10 cellular contexts compared by ENCODE assay signal in the genomic region with DNA sequence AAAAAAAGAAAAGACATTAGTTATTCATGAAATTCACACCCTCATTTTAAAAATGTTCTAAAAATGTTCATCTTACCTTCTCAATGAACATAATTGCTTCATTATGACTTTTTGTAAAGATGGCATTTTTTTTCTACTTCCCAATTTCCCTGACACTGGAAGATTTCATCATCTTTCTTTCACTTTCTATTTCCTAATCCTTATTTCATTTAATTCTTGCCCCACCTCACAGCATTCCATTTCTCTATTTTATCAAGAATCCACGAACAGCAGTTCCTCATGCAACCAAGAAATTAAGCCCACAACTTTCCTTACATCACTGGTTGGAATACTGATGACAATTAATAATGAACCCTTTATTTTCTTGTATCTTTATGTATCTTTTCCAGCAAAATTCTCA. TPM values are rescaled to one million over a fixed set of nuclear protein-coding genes. Genes with fewer than 3 reads are reported as not detected.
DNase-seq lines count a peak whose midpoint lies in the region; ATAC-seq and TF ChIP-seq lines count a peak whose summit lies in the region.
"Had no signal": no experiment of that assay in that cellular context is flagged by ENCODE, and none has a peak within 500 bp of the region (broad histone marks: within the 10 kb centered on the region; RNA-seq: fewer than 3 reads in every experiment).

No MANE protein-coding gene starts in this region.

- H3K36me3 ChIP-seq in DOHH2 (ENCODE audit: control insufficient read depth, low read length) (peaks cover 63% of the 10 kb centered on the region), OCI-LY1 (ENCODE audit: insufficient read depth, low read length) (peaks cover 51% of the 10 kb centered on the region), thyroid gland (peaks cover 3 to 20% of the 10 kb centered on the region in 2 donors)

- H3K9me3 ChIP-seq in DOHH2 (ENCODE audit: control insufficient read depth, insufficient read depth, low read length) (no peaks in the 10 kb centered on the region), OCI-LY1 (ENCODE audit: low read length) (no peaks in the 10 kb centered on the region), thyroid gland (no peaks in the 10 kb centered on the region)
- H3K9me3 ChIP-seq: pancreas had no signal

- WGBS in thyroid gland, 2 donors: 73% methylated on average over 1 of the region's 1 CpG

- H3K9me2 ChIP-seq in DOHH2 (replicated peaks; ENCODE audit: control insufficient read depth, low read length) (no peaks in the 10 kb centered on the region), OCI-LY1 (ENCODE audit: low read depth, low read length) (no peaks in the 10 kb centered on the region)

- H3K27me3 Mint-ChIP-seq in dendritic cell treated with granulocyte-macrophage colony-stimulating factor and Interleukin-4, amounts not matched to agents 40 ng/mL and 50 ng/mL, for 4 days: no peaks in the 10 kb centered on the region

- H2AFZ ChIP-seq in OCI-LY1 (ENCODE audit: low read length): no peak overlapping the region

- H3K9me3 Mint-ChIP-seq in dendritic cell treated with granulocyte-macrophage colony-stimulating factor and Interleukin-4, amounts not matched to agents 40 ng/mL and 50 ng/mL, for 4 days: no peaks in the 10 kb centered on the region

- H3K36me3 Mint-ChIP-seq in dendritic cell treated with granulocyte-macrophage colony-stimulating factor and Interleukin-4, amounts not matched to agents 40 ng/mL and 50 ng/mL, for 4 days (ENCODE audit: low read depth): peaks cover 48% of the 10 kb centered on the region

- ATAC-seq in GM18520 (IDR thresholded peaks at IDR 0.05; ENCODE audit: unreplicated experiment) (no peak), HG03354 (IDR thresholded peaks at IDR 0.05; ENCODE audit: poor library complexity, severe bottlenecking, unreplicated experiment) (no peak)
- ATAC-seq: pancreas had no signal

- H3K79me2 ChIP-seq in DOHH2 (ENCODE audit: control insufficient read depth, low read length) (peaks cover 63% of the 10 kb centered on the region), OCI-LY1 (ENCODE audit: insufficient read depth, low read length) (peaks cover 21% of the 10 kb centered on the region)

- H3K9ac ChIP-seq in OCI-LY1 (ENCODE audit: low read length): no peak overlapping the region

- no peak for TF ChIP-seq POLR2A in thyroid gland (IDR thresholded peaks at IDR 0.05)

- H3K4me1 Mint-ChIP-seq in dendritic cell treated with granulocyte-macrophage colony-stimulating factor and Interleukin-4, amounts not matched to agents 40 ng/mL and 50 ng/mL, for 4 days (ENCODE audit: low read depth): peaks cover 39% of the 10 kb centered on the region

- no peaks in the 10 kb centered on the region for H3K27me3 ChIP-seq in DOHH2 (ENCODE audit: control insufficient read depth, low read length)
- no peaks in the 10 kb centered on the region for H3K27me3 ChIP-seq in OCI-LY1 (ENCODE audit: insufficient read depth, low read length)
- no peaks in the 10 kb centered on the region for H3K27me3 ChIP-seq in thyroid gland
- H3K27me3 ChIP-seq: pancreas had no signal

- H3K27ac ChIP-seq in DOHH2 (ENCODE audit: low read depth, low read length) (no peak overlapping the region), OCI-LY1 (ENCODE audit: low read depth, low read length, poor library complexity, severe bottlenecking) (no peak overlapping the region), thyroid gland (no peak overlapping the region)

- intact Hi-C loops in dendritic cell treated with granulocyte-macrophage colony-stimulating factor and Interleukin-4, amounts not matched to agents 40 ng/mL and 50 ng/mL, for 4 days (cut with micrococcal nuclease): loop anchor here (5.0 kb wide), 1 partner anchor 105 kb away; no protein-coding TSS in a partner anchor
- intact Hi-C loops in thyroid gland (cut with DNase I): loop anchor here (10.0 kb wide), 1 partner anchor 112 kb away; no protein-coding TSS in a partner anchor

- peak overlapping the region; percentile 100 for H3K27ac Mint-ChIP-seq in dendritic cell treated with granulocyte-macrophage colony-stimulating factor and Interleukin-4, amounts not matched to agents 40 ng/mL and 50 ng/mL, for 4 days

- DNase-seq in pons (ENCODE audit: low spot score) (peak; percentile 7), thyroid gland (no peak), NCI-H446 treated with DMSO at 0.1 percent for 48 hours (lab: John Stamatoyannopoulos, UW) (no peak)
- DNase-seq: pancreas had no signal

- TF ChIP-seq CTCF in DOHH2 (IDR thresholded peaks at IDR 0.05; ENCODE audit: low read depth, low read length, poor library complexity, severe bottlenecking): no peak
- TF ChIP-seq CTCF in OCI-LY1 (IDR thresholded peaks at IDR 0.05; ENCODE audit: low read length): no peak
- no peak for TF ChIP-seq CTCF in thyroid gland (IDR thresholded peaks at IDR 0.05)

- peak overlapping the region; percentile 77 for H3K4me2 ChIP-seq in DOHH2 (ENCODE audit: low read length)
- peak overlapping the region; percentile 100; the same call in 1 of the 2 replicates for H3K4me2 ChIP-seq in OCI-LY1 (ENCODE audit: low read length)

- H3K4me3 Mint-ChIP-seq in dendritic cell treated with granulocyte-macrophage colony-stimulating factor and Interleukin-4, amounts not matched to agents 40 ng/mL and 50 ng/mL, for 4 days: peak overlapping the region; percentile 90

- H4K20me1 ChIP-seq in DOHH2 (ENCODE audit: control insufficient read depth, insufficient read depth, low read depth, low read length) (no peaks in the 10 kb centered on the region; the same call in 1 of the 2 replicates), OCI-LY1 (ENCODE audit: insufficient read depth, low read length) (no peaks in the 10 kb centered on the region)

- H3K4me3 ChIP-seq in DOHH2 (ENCODE audit: low read length) (peak overlapping the region; percentile 79; the same call in 1 of the 2 replicates), OCI-LY1 (ENCODE audit: low read depth, low read length, poor library complexity, severe bottlenecking) (no peak overlapping the region), thyroid gland (replicated peaks in 1 of 3) (no peak overlapping the region)

- H3K4me1 ChIP-seq in DOHH2 (ENCODE audit: control insufficient read depth, low read length) (peaks cover 33% of the 10 kb centered on the region), OCI-LY1 (ENCODE audit: insufficient read depth, low read length, severe bottlenecking) (peaks cover 21% of the 10 kb centered on the region), thyroid gland (peaks cover 5 to 16% of the 10 kb centered on the region in 2 donors)

- H3F3A ChIP-seq in DOHH2 (ENCODE audit: control insufficient read depth, insufficient read depth) (peaks cover 2% of the 10 kb centered on the region; the same call in 1 of the 2 replicates), OCI-LY1 (ENCODE audit: insufficient read depth, low read length) (no peaks in the 10 kb centered on the region)

RNA-seq across cellular contexts. Expression of gene PATL1, which starts 1.9 kb away (rescaled TPM):
- total RNA-seq in thyroid gland: 10 to 100 TPM; 14.5 to 19.8 (median 17.0) TPM

RNA-seq across cellular contexts. Expression of gene OR10V1, which starts 46.7 kb away (rescaled TPM):
- total RNA-seq in thyroid gland: not detected
- total RNA-seq: pancreas, subcutaneous adipose tissue had no signal

RNA-seq across cellular contexts. Expression of gene OSBP, which starts 51.4 kb away (rescaled TPM):
- 10 to 100 TPM; 47.3 to 59.6 (median 49.5) TPM for total RNA-seq in thyroid gland
